17 cellular contexts compared by ENCODE assay signal in the genomic region with DNA sequence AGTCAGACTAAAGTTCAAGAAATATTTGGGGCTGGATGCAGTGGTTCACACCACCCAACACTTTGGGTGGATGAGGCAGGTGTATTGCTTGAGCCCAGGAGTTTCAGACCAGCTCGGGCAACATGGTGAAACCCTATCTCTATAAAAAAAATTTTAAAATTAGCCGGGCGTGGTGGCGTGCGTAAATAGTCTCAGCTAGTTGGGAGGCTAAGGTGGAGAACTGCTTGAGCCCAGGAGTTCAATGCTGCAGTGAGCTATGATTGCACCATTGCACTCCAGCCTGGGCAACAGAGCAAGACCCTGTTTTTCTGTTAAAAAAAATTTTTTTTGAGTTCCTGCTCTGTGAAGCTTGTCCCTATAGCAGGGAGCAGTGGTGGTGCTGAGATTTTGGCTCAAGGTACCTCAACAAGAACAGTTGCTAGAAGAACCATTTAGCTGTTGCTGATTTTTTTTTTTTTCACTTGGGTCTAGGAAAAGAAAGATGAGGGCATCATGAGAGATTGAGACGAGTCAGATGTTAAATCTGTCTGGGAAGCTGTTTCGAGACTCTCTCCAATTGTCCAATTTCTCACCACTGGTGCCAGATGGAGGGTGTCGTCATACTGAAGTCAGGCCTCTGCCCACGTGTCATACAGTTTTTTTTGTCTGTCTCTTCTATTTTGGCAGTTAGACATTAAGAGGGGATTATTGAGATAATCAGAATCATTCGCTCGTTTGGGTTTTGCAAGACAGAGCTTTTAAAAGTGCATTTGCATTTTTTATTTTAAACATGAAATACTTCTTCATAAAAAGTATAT. TPM values are rescaled to one million over a fixed set of nuclear protein-coding genes. Genes with fewer than 3 reads are reported as not detected.
DNase-seq lines count a peak whose midpoint lies in the region; ATAC-seq and TF ChIP-seq lines count a peak whose summit lies in the region.
"Had no signal": no experiment of that assay in that cellular context is flagged by ENCODE, and none has a peak within 500 bp of the region (broad histone marks: within the 10 kb centered on the region; RNA-seq: fewer than 3 reads in every experiment).

No MANE protein-coding gene starts in this region.

- H3K9me3 ChIP-seq in osteoblast (ENCODE audit: low read depth, low read length): no peaks in the 10 kb centered on the region
- H3K9me3 ChIP-seq: heart left ventricle, SJSA1 had no signal

- H3K4me2 ChIP-seq in osteoblast (ENCODE audit: insufficient read depth, low read length): no peak overlapping the region

- H3K27me3 ChIP-seq in osteoblast (ENCODE audit: insufficient read depth, low read length): no peaks in the 10 kb centered on the region
- H3K27me3 ChIP-seq: heart left ventricle, SJSA1 had no signal

- TF ChIP-seq CTCF in fibroblast of mammary gland (conservative IDR thresholded peaks at IDR 0.05; ENCODE audit: control insufficient read depth, insufficient read depth, low read depth, low read length) (no peak), osteoblast (IDR thresholded peaks at IDR 0.05; ENCODE audit: extremely low read depth, low read depth, low read length) (no peak)

- peak; percentile 74 for DNase-seq in NCI-H2171 treated with DMSO at 0.1 percent for 48 hours (lab: John Stamatoyannopoulos, UW)
- DNase-seq in NCI-H2171 (lab: John Stamatoyannopoulos, UW): no peak
- DNase-seq in NCI-H1694 (lab: John Stamatoyannopoulos, UW): peak; percentile 25
- DNase-seq in fibroblast of mammary gland (ENCODE audit: low read depth): peak; percentile 41
- DNase-seq in osteoblast (ENCODE audit: insufficient read length, low spot score, missing footprints): peak; percentile 62
- no peak for DNase-seq in T-helper 1 cell
- DNase-seq: activated CD4-positive, CD25-positive, alpha-beta regulatory T cell; activated T-cell treated with anti-CD3 and anti-CD28 coated beads, Interleukin-2, amount 50 U/mL, for 48 hours; DMS53; effector memory CD4-positive, alpha-beta T cell; IMR-90; left colon; NCI-H187 treated with DMSO at 0.1 percent for 48 hours had no signal

- no peak overlapping the region for H2AFZ ChIP-seq in osteoblast (ENCODE audit: low read length)

- no peaks in the 10 kb centered on the region for H4K20me1 ChIP-seq in osteoblast (ENCODE audit: insufficient read depth, low read length)

- ATAC-seq in SK-N-SH treated with all-trans-retinoic acid at 6 μM for 48 hours (no peak), HG02840 (IDR thresholded peaks at IDR 0.05; ENCODE audit: low FRiP score, unreplicated experiment) (no peak)
- ATAC-seq: heart left ventricle, left colon had no signal

- peaks cover 25% of the 10 kb centered on the region for H3K4me1 ChIP-seq in osteoblast (ENCODE audit: insufficient read depth, low read length)

- no peaks in the 10 kb centered on the region for H3K79me2 ChIP-seq in osteoblast (ENCODE audit: insufficient read depth, low read length)

- H3K4me3 ChIP-seq in fibroblast of mammary gland (ENCODE audit: control insufficient read depth, low read depth, low read length): no peak overlapping the region
- H3K4me3 ChIP-seq in osteoblast (ENCODE audit: insufficient read depth, low read length): no peak overlapping the region
- H3K4me3 ChIP-seq: heart left ventricle, SJSA1 had no signal

- H3K36me3 ChIP-seq in osteoblast (ENCODE audit: insufficient read depth, low read length): no peaks in the 10 kb centered on the region
- H3K36me3 ChIP-seq: heart left ventricle, SJSA1 had no signal

- H3K27ac ChIP-seq in osteoblast (ENCODE audit: low read depth, low read length): no peak overlapping the region
- H3K27ac ChIP-seq: SJSA1 had no signal

TF ChIP-seq in SK-N-SH treated with all-trans-retinoic acid at 6 μM for 48 hours, 23 proteins besides CTCF, POLR2A, EP300 and RAD21:
- TF ChIP-seq ARNTL (CRISPR knock-in tag; IDR thresholded peaks at IDR 0.05; ENCODE audit: borderline replicate concordance, low read depth) (no peak), POU6F1 (CRISPR knock-in tag; IDR thresholded peaks at IDR 0.05; ENCODE audit: borderline replicate concordance, low read depth) (no peak), OSR1 (CRISPR knock-in tag; IDR thresholded peaks at IDR 0.05) (no peak), ZNF70 (CRISPR knock-in tag; IDR thresholded peaks at IDR 0.05) (no peak), ISL1 (CRISPR knock-in tag; IDR thresholded peaks at IDR 0.05) (no peak), BACH2 (CRISPR knock-in tag; IDR thresholded peaks at IDR 0.05; ENCODE audit: borderline replicate concordance) (no peak), ZFP3 (CRISPR knock-in tag; IDR thresholded peaks at IDR 0.05) (no peak), ZFP30 (CRISPR knock-in tag; IDR thresholded peaks at IDR 0.05) (no peak), ZC3H10 (CRISPR knock-in tag; IDR thresholded peaks at IDR 0.05) (no peak), ZNF8 (CRISPR knock-in tag; IDR thresholded peaks at IDR 0.05) (no peak), TOX (CRISPR knock-in tag; IDR thresholded peaks at IDR 0.05; ENCODE audit: borderline replicate concordance) (no peak)
- TF ChIP-seq, protein P1, sequence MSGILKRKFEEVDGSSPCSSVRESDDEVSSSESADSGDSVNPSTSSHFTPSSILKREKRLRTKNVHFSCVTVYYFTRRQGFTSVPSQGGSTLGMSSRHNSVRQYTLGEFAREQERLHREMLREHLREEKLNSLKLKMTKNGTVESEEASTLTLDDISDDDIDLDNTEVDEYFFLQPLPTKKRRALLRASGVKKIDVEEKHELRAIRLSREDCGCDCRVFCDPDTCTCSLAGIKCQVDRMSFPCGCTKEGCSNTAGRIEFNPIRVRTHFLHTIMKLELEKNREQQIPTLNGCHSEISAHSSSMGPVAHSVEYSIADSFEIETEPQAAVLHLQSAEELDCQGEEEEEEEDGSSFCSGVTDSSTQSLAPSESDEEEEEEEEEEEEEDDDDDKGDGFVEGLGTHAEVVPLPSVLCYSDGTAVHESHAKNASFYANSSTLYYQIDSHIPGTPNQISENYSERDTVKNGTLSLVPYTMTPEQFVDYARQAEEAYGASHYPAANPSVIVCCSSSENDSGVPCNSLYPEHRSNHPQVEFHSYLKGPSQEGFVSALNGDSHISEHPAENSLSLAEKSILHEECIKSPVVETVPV (CRISPR knock-in tag; IDR thresholded peaks at IDR 0.05): no peak
- TF ChIP-seq, protein P2, sequence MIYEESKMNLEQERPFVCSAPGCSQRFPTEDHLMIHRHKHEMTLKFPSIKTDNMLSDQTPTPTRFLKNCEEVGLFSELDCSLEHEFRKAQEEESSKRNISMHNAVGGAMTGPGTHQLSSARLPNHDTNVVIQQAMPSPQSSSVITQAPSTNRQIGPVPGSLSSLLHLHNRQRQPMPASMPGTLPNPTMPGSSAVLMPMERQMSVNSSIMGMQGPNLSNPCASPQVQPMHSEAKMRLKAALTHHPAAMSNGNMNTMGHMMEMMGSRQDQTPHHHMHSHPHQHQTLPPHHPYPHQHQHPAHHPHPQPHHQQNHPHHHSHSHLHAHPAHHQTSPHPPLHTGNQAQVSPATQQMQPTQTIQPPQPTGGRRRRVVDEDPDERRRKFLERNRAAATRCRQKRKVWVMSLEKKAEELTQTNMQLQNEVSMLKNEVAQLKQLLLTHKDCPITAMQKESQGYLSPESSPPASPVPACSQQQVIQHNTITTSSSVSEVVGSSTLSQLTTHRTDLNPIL (CRISPR knock-in tag; IDR thresholded peaks at IDR 0.05; ENCODE audit: low read depth): no peak

RNA-seq across cellular contexts. Expression of gene SLC25A42, which starts 3.7 kb away (rescaled TPM):
- 5.4 and 5.6 TPM in 2 replicates for total RNA-seq in osteoblast

RNA-seq across cellular contexts. Expression of gene ARMC6, which starts 34.1 kb away (rescaled TPM):
- 30.9 and 38.4 TPM in 2 replicates for total RNA-seq in osteoblast

RNA-seq across cellular contexts. Expression of gene SUGP2, which starts 34.2 kb away (rescaled TPM):
- total RNA-seq in osteoblast: 32.7 and 33.7 TPM in 2 replicates

Comparison
In these comparisons a context has a peak if more than half of its experiments do, and no peak if none do; other contexts are left out.
1. DNase-seq: peak in NCI-H2171 treated with DMSO at 0.1 percent for 48 hours (single experiment), NCI-H1694 (single experiment), fibroblast of mammary gland (single experiment) and osteoblast (single experiment); none in NCI-H2171 (single experiment) and T-helper 1 cell (0 of 5).